In genomic region chr20:9215539-9215938, GRCh38 we compare ENCODE assay signal across 11 cellular contexts.
DNase-seq lines count a peak whose midpoint lies in the region; ATAC-seq and TF ChIP-seq lines count a peak whose summit lies in the region.
"Had no signal": no experiment of that assay in that cellular context is flagged by ENCODE, and none has a peak within 500 bp of the region (broad histone marks: within the 10 kb centered on the region; RNA-seq: fewer than 3 reads in every experiment).

No MANE protein-coding gene starts in this region.

- H3K4me1 Mint-ChIP-seq in chondrocyte (ENCODE audit: low read depth), result peaks cover 25% of the 10 kb centered on the region

- no peak overlapping the region for H3K27ac ChIP-seq in psoas muscle

- H3K27me3 Mint-ChIP-seq in chondrocyte (ENCODE audit: low read depth), result no peaks in the 10 kb centered on the region

- WGBS in psoas muscle, 3 donors, result 88 to 95% (median 92%) methylated on average over 2 of the region's 2 CpGs

- H3K4me3 Mint-ChIP-seq in chondrocyte (ENCODE audit: unreplicated experiment), result no peak overlapping the region
- H3K4me3 Mint-ChIP-seq: activated T-cell treated with anti-CD3 and anti-CD28 coated beads, Interleukin-2, amount 50 U/mL, for 72 hours had no signal

- no peak overlapping the region for H3K27ac Mint-ChIP-seq in chondrocyte (ENCODE audit: unreplicated experiment)
- H3K27ac Mint-ChIP-seq: activated T-cell treated with anti-CD3 and anti-CD28 coated beads, Interleukin-2, amount 50 U/mL, for 72 hours had no signal

- H3K4me3 ChIP-seq in NB4 (ENCODE audit: low read depth, low read length) (no peak overlapping the region), psoas muscle (no peak overlapping the region)
- H3K4me3 ChIP-seq: MG63 had no signal

- DNase-seq in NCI-H82 (lab: John Stamatoyannopoulos, UW), result peak; percentile 39
- DNase-seq in NCI-H82 treated with DMSO at 0.1 percent for 48 hours (lab: John Stamatoyannopoulos, UW; ENCODE audit: unreplicated experiment), result no peak
- peak; percentile 20 for DNase-seq in NB4 (ENCODE audit: low read depth)
- no peak for DNase-seq in chondrocyte (ENCODE audit: low spot score)
- no peak for DNase-seq in psoas muscle
- no peak for DNase-seq in C1 segment of cervical spinal cord (lab: John Stamatoyannopoulos, UW)
- DNase-seq: activated T-cell treated with anti-CD3 and anti-CD28 coated beads, Interleukin-2, amount 50 U/mL, for 72 hours; MG63; substantia nigra had no signal

- no peak for ATAC-seq in psoas muscle
- no peak for ATAC-seq in HG02852 (IDR thresholded peaks at IDR 0.05; ENCODE audit: unreplicated experiment)
- ATAC-seq in GM21723 (IDR thresholded peaks at IDR 0.05; ENCODE audit: unreplicated experiment), result no peak
- ATAC-seq: activated T-cell treated with anti-CD3 and anti-CD28 coated beads, Interleukin-2, amount 50 U/mL, for 72 hours had no signal

- H3K4me1 ChIP-seq in psoas muscle, result peaks cover 17% of the 10 kb centered on the region

- TF ChIP-seq CTCF in NB4 (IDR thresholded peaks at IDR 0.05; ENCODE audit: low read depth, low read length), result peak; percentile 50
- peak; percentile 69 for TF ChIP-seq CTCF in chondrocyte (IDR thresholded peaks at IDR 0.05)
- TF ChIP-seq CTCF in psoas muscle (IDR thresholded peaks at IDR 0.05), result peak; percentile 29

- H3K9me3 Mint-ChIP-seq in chondrocyte (ENCODE audit: low read depth), result peaks cover 2% of the 10 kb centered on the region
- H3K9me3 Mint-ChIP-seq: activated T-cell treated with anti-CD3 and anti-CD28 coated beads, Interleukin-2, amount 50 U/mL, for 72 hours had no signal

- H3K27me3 ChIP-seq in psoas muscle (ENCODE audit: insufficient read depth in 3 of 3, low read length in 2 of 3), result no peaks in the 10 kb centered on the region
- H3K27me3 ChIP-seq: MG63 had no signal

- intact Hi-C loops in psoas muscle (cut with DNase I), result loop anchor here in 1 of 2 donors (5.0 kb wide), 1 partner anchor 142 kb away; no protein-coding TSS in a partner anchor

- no peaks in the 10 kb centered on the region for H3K36me3 Mint-ChIP-seq in chondrocyte (ENCODE audit: low read depth)

- no peak for TF ChIP-seq POLR2A in NB4 (IDR thresholded peaks at IDR 0.05; ENCODE audit: extremely low read depth, insufficient read length)

- no peaks in the 10 kb centered on the region for H3K36me3 ChIP-seq in psoas muscle (ENCODE audit: insufficient read depth in 1 of 2, low read depth in 1 of 2)
- H3K36me3 ChIP-seq: MG63 had no signal

- no peaks in the 10 kb centered on the region for H3K9me3 ChIP-seq in psoas muscle
- H3K9me3 ChIP-seq: MG63 had no signal

Comparison
In these comparisons a context has a peak if more than half of its experiments do, and no peak if none do; other contexts are left out.
1. DNase-seq: peak in NCI-H82 (single experiment) and NB4 (single experiment); none in NCI-H82 treated with DMSO at 0.1 percent for 48 hours (single experiment), chondrocyte (single experiment), psoas muscle (0 of 2) and C1 segment of cervical spinal cord (0 of 14).
2. Peak in every context shown above with its lines, with median percentiles within 50 percentile points of each other: CTCF ChIP-seq.